Comparison of ENCODE assay signal across 17 cellular contexts in the genomic region with DNA sequence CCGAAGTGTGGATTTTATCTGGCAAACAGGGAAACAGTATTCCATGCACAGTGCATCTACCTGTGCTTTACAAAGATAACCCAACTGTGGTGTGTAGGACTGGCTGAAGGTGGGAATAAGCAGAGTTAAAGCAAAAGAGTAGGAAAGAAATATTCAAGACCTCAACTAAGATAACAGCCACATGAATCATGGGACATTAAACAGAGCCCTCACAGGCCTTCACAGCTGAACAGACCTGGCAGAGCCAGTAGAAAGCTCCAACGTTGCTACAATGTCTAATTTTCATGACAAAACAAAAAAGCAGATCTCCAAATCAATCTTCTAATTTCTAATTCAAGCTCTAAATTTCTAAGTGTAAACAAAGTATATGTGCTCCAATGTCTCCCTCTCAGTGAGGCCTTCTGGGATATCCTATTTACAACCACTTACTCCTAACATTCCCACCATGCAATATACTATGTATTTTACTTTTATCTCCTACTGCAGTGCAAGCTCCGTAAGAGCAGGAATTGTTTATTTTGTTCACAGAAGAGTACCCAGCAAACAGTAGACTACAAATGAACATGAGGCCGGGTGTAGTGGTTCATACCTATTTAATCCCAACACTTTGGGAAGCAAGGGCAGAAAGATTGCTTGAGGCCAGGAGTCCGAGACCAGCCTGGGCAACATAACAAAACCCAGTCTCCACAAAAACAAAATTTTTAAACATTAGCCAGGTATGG.
DNase-seq lines count a peak whose midpoint lies in the region; ATAC-seq, FAIRE-seq and TF ChIP-seq lines count a peak whose summit lies in the region.
"Had no signal": no experiment of that assay in that cellular context is flagged by ENCODE, and none has a peak within 500 bp of the region (broad histone marks: within the 10 kb centered on the region; RNA-seq: fewer than 3 reads in every experiment).

No MANE protein-coding gene starts in this region.

- FAIRE-seq in islet of Langerhans (lab: Jason Lieb, UNC) = peak; percentile 68

- no peak overlapping the region for H2BK15ac ChIP-seq in H9 (ENCODE audit: low read depth, low read length)

- no peak overlapping the region for H4K5ac ChIP-seq in H9 (ENCODE audit: insufficient read length, low read depth, low read length)

- no peak overlapping the region for H2BK20ac ChIP-seq in H9 (ENCODE audit: low read depth, low read length, poor library complexity, severe bottlenecking)

- H2BK120ac ChIP-seq in H9 (ENCODE audit: low read depth, low read length, poor library complexity, severe bottlenecking) = no peak overlapping the region

- no peak overlapping the region for H2BK12ac ChIP-seq in H9 (ENCODE audit: insufficient read length, low read depth, low read length)

- no peak overlapping the region for H3K9ac ChIP-seq in H9 (ENCODE audit: extremely low read depth, insufficient read length, low read length)

- peaks cover 5 to 7% of the 10 kb centered on the region in 2 experiments; a peak in 3 of 4 replicates for H3K4me1 Mint-ChIP-seq in H9
- H3K4me1 Mint-ChIP-seq: stimulated activated effector memory CD8-positive, alpha-beta T cell treated with anti-CD3 and anti-CD28 coated beads, Interleukin-12 subunit alpha, Interleukin-12 subunit beta, amount 100 ng/mL, for 72 hours had no signal

- H4K8ac ChIP-seq in H9 (replicated peaks; ENCODE audit: insufficient read length, low read depth, low read length) = no peak overlapping the region

- no peak overlapping the region for H3T11ph ChIP-seq in H9 (ENCODE audit: low read length)

- H4K91ac ChIP-seq in H9 (ENCODE audit: insufficient read length, low read depth, low read length) = no peak overlapping the region

- H3K4me1 ChIP-seq in H9 (ENCODE audit: insufficient read depth, low read length) (no peaks in the 10 kb centered on the region), psoas muscle (peaks cover 44% of the 10 kb centered on the region), A673 (ENCODE audit: insufficient read depth, low read length, poor library complexity, severe bottlenecking) (peaks cover 10% of the 10 kb centered on the region)

- H3K4ac ChIP-seq in H9 (ENCODE audit: low read depth, low read length) = no peak overlapping the region

- H3K4me2 ChIP-seq in H9 (ENCODE audit: insufficient read depth, insufficient read length, low read length) = no peak overlapping the region

- H3K14ac ChIP-seq in H9 (ENCODE audit: insufficient read depth, low read length) = no peak overlapping the region

- H2AK5ac ChIP-seq in H9 (ENCODE audit: insufficient read length, low read length) = no peak overlapping the region

- no peaks in the 10 kb centered on the region for H3K27me3 ChIP-seq in H9 (ENCODE audit: insufficient read depth, low read length)
- H3K27me3 ChIP-seq in psoas muscle (ENCODE audit: insufficient read depth in 3 of 3, low read length in 2 of 3) = no peaks in the 10 kb centered on the region
- H3K27me3 ChIP-seq in A673 (replicated peaks; ENCODE audit: insufficient read depth, low read depth, low read length, poor library complexity) = no peaks in the 10 kb centered on the region

- no TSS peak for BruUV-seq in A673 (replicated peaks; lab: Mats Ljungman, UMichigan)

- H3K23me2 ChIP-seq in H9 (ENCODE audit: insufficient read length, low read depth, low read length, poor library complexity, severe bottlenecking) = no peaks in the 10 kb centered on the region

- peaks cover 2 to 6% (median 5%) of the 10 kb centered on the region in 3 experiments; a peak in 5 of 7 replicates for H3K36me3 Mint-ChIP-seq in H9 (ENCODE audit: insufficient read depth in 1 of 3, low read depth in 3 of 3)
- H3K36me3 Mint-ChIP-seq: immature natural killer cell had no signal

- intact Hi-C loops in psoas muscle (cut with DNase I) (no loop called here), A673 (cut with micrococcal nuclease; ENCODE audit: unreplicated experiment) (no loop called here)

- H3K27me3 Mint-ChIP-seq in H9 (ENCODE audit: low read depth) = no peaks in the 10 kb centered on the region

- peak overlapping the region; percentile 41 to 64 (median 55); a peak in 5 of 7 replicates for H3K27ac Mint-ChIP-seq in H9
- H3K27ac Mint-ChIP-seq: activated T-cell treated with anti-CD3 and anti-CD28 coated beads, Interleukin-2, amount 50 U/mL, for 72 hours; stimulated activated effector memory CD8-positive, alpha-beta T cell treated with anti-CD3 and anti-CD28 coated beads, Interleukin-12 subunit alpha, Interleukin-12 subunit beta, amount 100 ng/mL, for 72 hours had no signal

- DNase-seq in H9 = no peak
- peak; percentile 51 for DNase-seq in NCI-H774 (lab: John Stamatoyannopoulos, UW)
- DNase-seq in psoas muscle = no peak
- DNase-seq in dermis blood vessel endothelial cell = no peak
- DNase-seq in A673 (ENCODE audit: low spot score) = no peak
- DNase-seq in GDM1 (lab: John Stamatoyannopoulos, UW) = no peak
- DNase-seq in hypothalamus (lab: John Stamatoyannopoulos, UW) = no peak
- DNase-seq: activated CD4-positive, alpha-beta T cell treated with anti-CD3 and anti-CD28 coated beads, Interleukin-2, amount 50 U/mL, for 1 hour; activated T-cell treated with anti-CD3 and anti-CD28 coated beads, Interleukin-2, amount 50 U/mL, for 72 hours; immature natural killer cell; NCI-H1048; NCI-H526 treated with DMSO at 0.1 percent for 48 hours; right cardiac atrium; RPMI8226; stimulated activated CD4-positive, alpha-beta T cell treated with anti-CD3 and anti-CD28 coated beads, Interleukin-4, amount 100 ng/mL, for 24 hours had no signal

- POLR2A ChIA-PET in A673 (lab: Charles Lee; ENCODE audit: low non-redundant PET) = no interaction called here

- TF ChIP-seq CTCF in H9 (conservative IDR thresholded peaks at IDR 0.05) (no peak), psoas muscle (IDR thresholded peaks at IDR 0.05) (no peak), A673 (conservative IDR thresholded peaks at IDR 0.05; ENCODE audit: low read depth, low read length) (no peak)

- H3K9me3 Mint-ChIP-seq in H9 = no peaks in the 10 kb centered on the region
- H3K9me3 Mint-ChIP-seq: activated T-cell treated with anti-CD3 and anti-CD28 coated beads, Interleukin-2, amount 50 U/mL, for 72 hours; immature natural killer cell; stimulated activated effector memory CD8-positive, alpha-beta T cell treated with anti-CD3 and anti-CD28 coated beads, Interleukin-12 subunit alpha, Interleukin-12 subunit beta, amount 100 ng/mL, for 72 hours had no signal

- H2AFZ ChIP-seq in H9 (ENCODE audit: low read length) = no peak overlapping the region

- no CpG with 5 or more reads among the region's 5 CpGs for WGBS in H9 (ENCODE audit: extremely low coverage, insufficient read length, low lambda C conversion rate)
- WGBS in psoas muscle, 3 donors = 66 to 73% (median 70%) methylated on average over 5 of the region's 5 CpGs

- no peaks in the 10 kb centered on the region for H3K79me2 ChIP-seq in H9 (ENCODE audit: insufficient read depth, low read length)

- H3K79me1 ChIP-seq in H9 (ENCODE audit: insufficient read depth, low read depth, low read length, poor library complexity, severe bottlenecking) = peaks cover 10% of the 10 kb centered on the region

- peak in 1 of 4 donors; percentile 28 for ATAC-seq in psoas muscle
- ATAC-seq: activated T-cell treated with anti-CD3 and anti-CD28 coated beads, Interleukin-2, amount 50 U/mL, for 72 hours; right cardiac atrium; stimulated activated effector memory CD8-positive, alpha-beta T cell treated with anti-CD3 and anti-CD28 coated beads, Interleukin-12 subunit alpha, Interleukin-12 subunit beta, amount 100 ng/mL, for 72 hours had no signal

- H3K27ac ChIP-seq in H9 (ENCODE audit: insufficient read length, low read depth, low read length) (no peak overlapping the region), psoas muscle (peak overlapping the region; percentile 25), A673 (ENCODE audit: low read depth, low read length, poor library complexity, severe bottlenecking) (no peak overlapping the region)

- H3K18ac ChIP-seq in H9 (ENCODE audit: insufficient read length, low read depth, low read length) = no peak overlapping the region

- H3K4me3 ChIP-seq in psoas muscle (no peak overlapping the region), A673 (ENCODE audit: low read depth, low read length, poor library complexity, severe bottlenecking) (no peak overlapping the region)

- H3K9me3 ChIP-seq in H9 (ENCODE audit: control insufficient read depth, low read depth, low read length) = no peaks in the 10 kb centered on the region
- no peaks in the 10 kb centered on the region for H3K9me3 ChIP-seq in psoas muscle
- H3K9me3 ChIP-seq in A673 (ENCODE audit: low read depth, low read length, poor library complexity, severe bottlenecking) = no peaks in the 10 kb centered on the region

- H2BK5ac ChIP-seq in H9 (ENCODE audit: insufficient read length, low read length) = no peak overlapping the region

- CTCF ChIA-PET in A673 (lab: Charles Lee) = no interaction called here

- H3K36me3 ChIP-seq in psoas muscle (ENCODE audit: insufficient read depth in 1 of 2, low read depth in 1 of 2) = peaks cover 0 to 4% of the 10 kb centered on the region in 2 donors
- no peaks in the 10 kb centered on the region for H3K36me3 ChIP-seq in A673 (ENCODE audit: insufficient read depth, low read length, poor library complexity, severe bottlenecking)

- H3K4me3 Mint-ChIP-seq in H9 = no peak overlapping the region
- H3K4me3 Mint-ChIP-seq: activated T-cell treated with anti-CD3 and anti-CD28 coated beads, Interleukin-2, amount 50 U/mL, for 72 hours; immature natural killer cell; stimulated activated effector memory CD8-positive, alpha-beta T cell treated with anti-CD3 and anti-CD28 coated beads, Interleukin-12 subunit alpha, Interleukin-12 subunit beta, amount 100 ng/mL, for 72 hours had no signal

- no peak overlapping the region for H3K23ac ChIP-seq in H9 (ENCODE audit: insufficient read length, low read depth, low read length)

- no peaks in the 10 kb centered on the region for H4K20me1 ChIP-seq in H9 (ENCODE audit: control insufficient read depth, insufficient read depth, insufficient read length)

- no peak overlapping the region for H3K56ac ChIP-seq in H9 (ENCODE audit: insufficient read length, low read depth, low read length)
